Comparison of ENCODE assay signal across 1 cellular context in genomic region chr6:33840064-33840926, GRCh38.
A peak's percentile ranks its signal among the peaks of the same experiment; 100 is the strongest.
TF ChIP-seq lines count a peak whose summit lies in the region.

No MANE protein-coding gene starts in this region.

TF ChIP-seq in HepG2, 621 proteins besides CTCF, POLR2A, EP300 and RAD21 (continued from another document and continues in another):
- peak; percentile 70; the same call in 1 of the 2 replicates for TF ChIP-seq RERE (CRISPR knock-in tag; IDR thresholded peaks at IDR 0.05; ENCODE audit: low read depth)
- no peak for TF ChIP-seq ZBTB42 (CRISPR knock-in tag; IDR thresholded peaks at IDR 0.05)
- TF ChIP-seq, protein P1, sequence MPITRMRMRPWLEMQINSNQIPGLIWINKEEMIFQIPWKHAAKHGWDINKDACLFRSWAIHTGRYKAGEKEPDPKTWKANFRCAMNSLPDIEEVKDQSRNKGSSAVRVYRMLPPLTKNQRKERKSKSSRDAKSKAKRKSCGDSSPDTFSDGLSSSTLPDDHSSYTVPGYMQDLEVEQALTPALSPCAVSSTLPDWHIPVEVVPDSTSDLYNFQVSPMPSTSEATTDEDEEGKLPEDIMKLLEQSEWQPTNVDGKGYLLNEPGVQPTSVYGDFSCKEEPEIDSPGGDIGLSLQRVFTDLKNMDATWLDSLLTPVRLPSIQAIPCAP (CRISPR knock-in tag; IDR thresholded peaks at IDR 0.05; ENCODE audit: low read depth), result no peak
- TF ChIP-seq, protein P2, sequence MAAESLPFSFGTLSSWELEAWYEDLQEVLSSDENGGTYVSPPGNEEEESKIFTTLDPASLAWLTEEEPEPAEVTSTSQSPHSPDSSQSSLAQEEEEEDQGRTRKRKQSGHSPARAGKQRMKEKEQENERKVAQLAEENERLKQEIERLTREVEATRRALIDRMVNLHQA (CRISPR knock-in tag; IDR thresholded peaks at IDR 0.05), result no peak
- TF ChIP-seq MLLT10 (CRISPR knock-in tag; IDR thresholded peaks at IDR 0.05), result no peak
- no peak for TF ChIP-seq NFIC (IDR thresholded peaks at IDR 0.05; ENCODE audit: low read length)
- TF ChIP-seq, protein P3, sequence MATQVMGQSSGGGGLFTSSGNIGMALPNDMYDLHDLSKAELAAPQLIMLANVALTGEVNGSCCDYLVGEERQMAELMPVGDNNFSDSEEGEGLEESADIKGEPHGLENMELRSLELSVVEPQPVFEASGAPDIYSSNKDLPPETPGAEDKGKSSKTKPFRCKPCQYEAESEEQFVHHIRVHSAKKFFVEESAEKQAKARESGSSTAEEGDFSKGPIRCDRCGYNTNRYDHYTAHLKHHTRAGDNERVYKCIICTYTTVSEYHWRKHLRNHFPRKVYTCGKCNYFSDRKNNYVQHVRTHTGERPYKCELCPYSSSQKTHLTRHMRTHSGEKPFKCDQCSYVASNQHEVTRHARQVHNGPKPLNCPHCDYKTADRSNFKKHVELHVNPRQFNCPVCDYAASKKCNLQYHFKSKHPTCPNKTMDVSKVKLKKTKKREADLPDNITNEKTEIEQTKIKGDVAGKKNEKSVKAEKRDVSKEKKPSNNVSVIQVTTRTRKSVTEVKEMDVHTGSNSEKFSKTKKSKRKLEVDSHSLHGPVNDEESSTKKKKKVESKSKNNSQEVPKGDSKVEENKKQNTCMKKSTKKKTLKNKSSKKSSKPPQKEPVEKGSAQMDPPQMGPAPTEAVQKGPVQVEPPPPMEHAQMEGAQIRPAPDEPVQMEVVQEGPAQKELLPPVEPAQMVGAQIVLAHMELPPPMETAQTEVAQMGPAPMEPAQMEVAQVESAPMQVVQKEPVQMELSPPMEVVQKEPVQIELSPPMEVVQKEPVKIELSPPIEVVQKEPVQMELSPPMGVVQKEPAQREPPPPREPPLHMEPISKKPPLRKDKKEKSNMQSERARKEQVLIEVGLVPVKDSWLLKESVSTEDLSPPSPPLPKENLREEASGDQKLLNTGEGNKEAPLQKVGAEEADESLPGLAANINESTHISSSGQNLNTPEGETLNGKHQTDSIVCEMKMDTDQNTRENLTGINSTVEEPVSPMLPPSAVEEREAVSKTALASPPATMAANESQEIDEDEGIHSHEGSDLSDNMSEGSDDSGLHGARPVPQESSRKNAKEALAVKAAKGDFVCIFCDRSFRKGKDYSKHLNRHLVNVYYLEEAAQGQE (IDR thresholded peaks at IDR 0.05; ENCODE audit: borderline replicate concordance in 1 of 2, low read depth in 1 of 2, low read length in 2 of 2), result 0 out of 4 replicates have a peak, but pooled peaks of 1 of the 2 experiments have one; percentile 45
- no peak for TF ChIP-seq HDAC6 (IDR thresholded peaks at IDR 0.05; ENCODE audit: low read depth, low read length)
- peak; percentile 53; the same call in 1 of the 2 replicates for TF ChIP-seq EHMT2 (IDR thresholded peaks at IDR 0.05; ENCODE audit: borderline replicate concordance, low read depth, low read length)
- no peak for TF ChIP-seq ZNF30 (CRISPR knock-in tag; IDR thresholded peaks at IDR 0.05)
- 0 out of 2 replicates have a peak, but pooled peaks have one; percentile 86 for TF ChIP-seq NFE2L1 (CRISPR knock-in tag; IDR thresholded peaks at IDR 0.05; ENCODE audit: borderline replicate concordance)
- TF ChIP-seq FOSL1 (CRISPR knock-in tag; IDR thresholded peaks at IDR 0.05; ENCODE audit: borderline replicate concordance), result peak; percentile 96
- TF ChIP-seq HNF1A (IDR thresholded peaks at IDR 0.05; ENCODE audit: low read depth), result peak; percentile 47; the same call in 1 of the 2 replicates
- no peak for TF ChIP-seq HNF1A (CRISPR knock-in tag; IDR thresholded peaks at IDR 0.05; ENCODE audit: borderline replicate concordance)
- TF ChIP-seq MAFG (CRISPR knock-in tag; IDR thresholded peaks at IDR 0.05), result peak; percentile 98
- TF ChIP-seq HMG20A (CRISPR knock-in tag; IDR thresholded peaks at IDR 0.05; ENCODE audit: borderline replicate concordance), result peak; percentile 5; the same call in 1 of the 2 replicates
- no peak for TF ChIP-seq ZNF34 (CRISPR knock-in tag; IDR thresholded peaks at IDR 0.05; ENCODE audit: borderline replicate concordance)
- TF ChIP-seq, protein P4, sequence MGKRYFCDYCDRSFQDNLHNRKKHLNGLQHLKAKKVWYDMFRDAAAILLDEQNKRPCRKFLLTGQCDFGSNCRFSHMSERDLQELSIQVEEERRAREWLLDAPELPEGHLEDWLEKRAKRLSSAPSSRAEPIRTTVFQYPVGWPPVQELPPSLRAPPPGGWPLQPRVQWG (CRISPR knock-in tag; IDR thresholded peaks at IDR 0.05; ENCODE audit: borderline replicate concordance, low read depth), result no peak
- TF ChIP-seq, protein P5, sequence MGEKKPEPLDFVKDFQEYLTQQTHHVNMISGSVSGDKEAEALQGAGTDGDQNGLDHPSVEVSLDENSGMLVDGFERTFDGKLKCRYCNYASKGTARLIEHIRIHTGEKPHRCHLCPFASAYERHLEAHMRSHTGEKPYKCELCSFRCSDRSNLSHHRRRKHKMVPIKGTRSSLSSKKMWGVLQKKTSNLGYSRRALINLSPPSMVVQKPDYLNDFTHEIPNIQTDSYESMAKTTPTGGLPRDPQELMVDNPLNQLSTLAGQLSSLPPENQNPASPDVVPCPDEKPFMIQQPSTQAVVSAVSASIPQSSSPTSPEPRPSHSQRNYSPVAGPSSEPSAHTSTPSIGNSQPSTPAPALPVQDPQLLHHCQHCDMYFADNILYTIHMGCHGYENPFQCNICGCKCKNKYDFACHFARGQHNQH (CRISPR knock-in tag; IDR thresholded peaks at IDR 0.05), result peak; percentile 80
- TF ChIP-seq ZNF317 (CRISPR knock-in tag; IDR thresholded peaks at IDR 0.05), result peak; percentile 83; the same call in 1 of the 2 replicates
- TF ChIP-seq HNRNPLL (IDR thresholded peaks at IDR 0.05; ENCODE audit: low read depth, low read length, poor library complexity, severe bottlenecking), result no peak
- no peak for TF ChIP-seq ZSCAN29 (CRISPR knock-in tag; conservative IDR thresholded peaks at IDR 0.05)
- TF ChIP-seq IRX3 (CRISPR knock-in tag; IDR thresholded peaks at IDR 0.05; ENCODE audit: borderline replicate concordance, low read depth), result 0 out of 2 replicates have a peak, but pooled peaks have one; percentile 51
- TF ChIP-seq ZNF354B (CRISPR knock-in tag; IDR thresholded peaks at IDR 0.05), result no peak; the same call in 1 of the 2 replicates
- no peak for TF ChIP-seq U2AF1 (optimal IDR thresholded peaks at IDR 0.05; ENCODE audit: low read depth, low read length)
- TF ChIP-seq KLF16 (CRISPR knock-in tag; IDR thresholded peaks at IDR 0.05), result peak in 1 of 2 experiments; percentile 75; a peak in 2 of 4 replicates
- TF ChIP-seq, protein P6, sequence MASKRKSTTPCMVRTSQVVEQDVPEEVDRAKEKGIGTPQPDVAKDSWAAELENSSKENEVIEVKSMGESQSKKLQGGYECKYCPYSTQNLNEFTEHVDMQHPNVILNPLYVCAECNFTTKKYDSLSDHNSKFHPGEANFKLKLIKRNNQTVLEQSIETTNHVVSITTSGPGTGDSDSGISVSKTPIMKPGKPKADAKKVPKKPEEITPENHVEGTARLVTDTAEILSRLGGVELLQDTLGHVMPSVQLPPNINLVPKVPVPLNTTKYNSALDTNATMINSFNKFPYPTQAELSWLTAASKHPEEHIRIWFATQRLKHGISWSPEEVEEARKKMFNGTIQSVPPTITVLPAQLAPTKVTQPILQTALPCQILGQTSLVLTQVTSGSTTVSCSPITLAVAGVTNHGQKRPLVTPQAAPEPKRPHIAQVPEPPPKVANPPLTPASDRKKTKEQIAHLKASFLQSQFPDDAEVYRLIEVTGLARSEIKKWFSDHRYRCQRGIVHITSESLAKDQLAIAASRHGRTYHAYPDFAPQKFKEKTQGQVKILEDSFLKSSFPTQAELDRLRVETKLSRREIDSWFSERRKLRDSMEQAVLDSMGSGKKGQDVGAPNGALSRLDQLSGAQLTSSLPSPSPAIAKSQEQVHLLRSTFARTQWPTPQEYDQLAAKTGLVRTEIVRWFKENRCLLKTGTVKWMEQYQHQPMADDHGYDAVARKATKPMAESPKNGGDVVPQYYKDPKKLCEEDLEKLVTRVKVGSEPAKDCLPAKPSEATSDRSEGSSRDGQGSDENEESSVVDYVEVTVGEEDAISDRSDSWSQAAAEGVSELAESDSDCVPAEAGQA (IDR thresholded peaks at IDR 0.05; ENCODE audit: low read depth), result 0 out of 2 replicates have a peak, but pooled peaks have one; percentile 7
- TF ChIP-seq, protein P6 (CRISPR knock-in tag; IDR thresholded peaks at IDR 0.05; ENCODE audit: borderline replicate concordance), result no peak
- TF ChIP-seq, protein P7, sequence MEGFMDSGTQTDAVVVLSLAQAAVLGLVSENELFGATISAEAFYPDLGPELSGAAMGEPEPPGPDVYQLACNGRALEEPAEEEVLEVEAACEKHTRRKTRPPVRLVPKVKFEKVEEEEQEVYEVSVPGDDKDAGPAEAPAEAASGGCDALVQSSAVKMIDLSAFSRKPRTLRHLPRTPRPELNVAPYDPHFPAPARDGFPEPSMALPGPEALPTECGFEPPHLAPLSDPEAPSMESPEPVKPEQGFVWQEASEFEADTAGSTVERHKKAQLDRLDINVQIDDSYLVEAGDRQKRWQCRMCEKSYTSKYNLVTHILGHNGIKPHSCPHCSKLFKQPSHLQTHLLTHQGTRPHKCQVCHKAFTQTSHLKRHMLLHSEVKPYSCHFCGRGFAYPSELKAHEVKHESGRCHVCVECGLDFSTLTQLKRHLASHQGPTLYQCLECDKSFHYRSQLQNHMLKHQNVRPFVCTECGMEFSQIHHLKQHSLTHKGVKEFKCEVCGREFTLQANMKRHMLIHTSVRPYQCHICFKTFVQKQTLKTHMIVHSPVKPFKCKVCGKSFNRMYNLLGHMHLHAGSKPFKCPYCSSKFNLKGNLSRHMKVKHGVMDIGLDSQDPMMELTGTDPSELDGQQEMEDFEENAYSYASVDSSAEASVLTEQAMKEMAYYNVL (CRISPR knock-in tag; IDR thresholded peaks at IDR 0.05; ENCODE audit: borderline replicate concordance), result no peak; the same call in 1 of the 2 replicates
